ENCODE assay signal across 8 cellular contexts in the genomic region with DNA sequence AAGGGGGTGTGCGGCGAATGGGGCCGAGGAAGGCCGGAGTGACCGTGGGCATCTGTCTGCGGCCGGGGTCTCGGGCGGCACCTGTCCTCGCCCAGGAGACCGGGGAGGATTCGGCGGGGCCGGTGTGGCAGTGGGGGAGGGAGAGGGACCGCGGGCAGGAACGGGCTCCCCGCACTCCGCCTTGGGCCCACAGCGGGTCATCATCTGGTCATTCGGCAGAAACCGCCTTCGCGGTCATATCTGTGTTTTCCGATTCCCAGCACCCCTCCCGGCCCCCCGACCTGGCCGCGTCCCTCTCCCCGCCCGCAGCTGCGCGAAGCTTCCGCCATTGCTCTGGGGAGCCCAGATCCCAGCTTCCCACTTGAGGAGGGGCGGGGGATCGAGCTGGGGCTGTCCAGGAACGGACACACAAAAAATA. TPM values are rescaled to one million over a fixed set of nuclear protein-coding genes. Genes with fewer than 3 reads are reported as not detected.
DNase-seq lines count a peak whose midpoint lies in the region; ATAC-seq and TF ChIP-seq lines count a peak whose summit lies in the region.

No MANE protein-coding gene starts in this region.

- TF ChIP-seq CTCF in epithelial cell of proximal tubule (conservative IDR thresholded peaks at IDR 0.05; ENCODE audit: low read depth, low read length) = no peak

- H3K9me3 ChIP-seq in mononuclear cell (ENCODE audit: low read depth, low read length) = no peaks in the 10 kb centered on the region

- H3K4me1 ChIP-seq in mononuclear cell (ENCODE audit: insufficient read depth, low read length) = peaks cover 35% of the 10 kb centered on the region

- no peaks in the 10 kb centered on the region for H3K27me3 ChIP-seq in mononuclear cell (ENCODE audit: insufficient read depth, low read length)

- H3K4me3 ChIP-seq in epithelial cell of proximal tubule (ENCODE audit: low read depth, low read length) (peak overlapping the region; percentile 76), mononuclear cell (ENCODE audit: low read length) (peak overlapping the region; percentile 85)

- DNase-seq in AG08395 (ENCODE audit: low spot score) = peak; percentile 51
- no peak for DNase-seq in epithelial cell of proximal tubule (ENCODE audit: low read depth)
- peak; percentile 75 for DNase-seq in ureter (ENCODE audit: low spot score)
- no peak for DNase-seq in middle frontal gyrus (ENCODE audit: extremely low spot score, low spot score)

- ATAC-seq in GM19455 (IDR thresholded peaks at IDR 0.05; ENCODE audit: unreplicated experiment) (peak; percentile 4), SK-N-SH treated with all-trans-retinoic acid at 6 μM for 48 hours (peak; percentile 54), HG02763 (IDR thresholded peaks at IDR 0.05; ENCODE audit: unreplicated experiment) (no peak)

TF ChIP-seq in SK-N-SH treated with all-trans-retinoic acid at 6 μM for 48 hours, 23 proteins besides CTCF, POLR2A, EP300 and RAD21:
- TF ChIP-seq ISL1 (CRISPR knock-in tag; IDR thresholded peaks at IDR 0.05) (no peak), PPARA (CRISPR knock-in tag; IDR thresholded peaks at IDR 0.05; ENCODE audit: borderline replicate concordance) (no peak), ESRRG (CRISPR knock-in tag; IDR thresholded peaks at IDR 0.05) (no peak), ZNF8 (CRISPR knock-in tag; IDR thresholded peaks at IDR 0.05) (no peak)

RNA-seq across cellular contexts. Expression of a gene that starts 0.8 kb away (rescaled TPM):
- total RNA-seq in epithelial cell of proximal tubule (36.7 and 43.5 TPM in 2 replicates), mononuclear cell (28.7 TPM), ureter (93.8 TPM)

RNA-seq across cellular contexts. Expression of a gene that starts 29.0 kb away (rescaled TPM):
- 0.58 and 0.72 TPM in 2 replicates for total RNA-seq in epithelial cell of proximal tubule
- total RNA-seq in mononuclear cell = 0.94 TPM
- total RNA-seq in ureter = 27.0 TPM

Comparison
In these comparisons a context has a peak if more than half of its experiments do, and no peak if none do; other contexts are left out.
1. DNase-seq: peak in AG08395 (single experiment) and ureter (single experiment); none in epithelial cell of proximal tubule (single experiment) and middle frontal gyrus (single experiment).
2. RNA of a gene that starts 29.0 kb away (total RNA-seq): 27.0 TPM in ureter (single experiment); 0.94 TPM in mononuclear cell (single experiment) and 0.58 to 0.72 TPM in epithelial cell of proximal tubule; every median in the first group is over 10 times any median in the second.